In genomic region chr5:56322592-56322991, GRCh38 we compare ENCODE assay signal across 22 cellular contexts.
"Had no signal": no experiment of that assay in that cellular context is flagged by ENCODE, and none has a peak within 500 bp of the region (broad histone marks: within the 10 kb centered on the region; RNA-seq: fewer than 3 reads in every experiment).

No MANE protein-coding gene starts in this region.

- H3K36me3 ChIP-seq: colonic mucosa, gastrocnemius medialis, lower lobe of right lung, prostate gland, right atrium auricular region, sigmoid colon, stomach, tibial artery, upper lobe of left lung had no signal

- H3K27ac Mint-ChIP-seq: dendritic cell treated with granulocyte-macrophage colony-stimulating factor and Interleukin-4, amounts not matched to agents 40 ng/mL and 50 ng/mL, for 4 days; endodermal cell; natural killer cell had no signal

- H3K27me3 ChIP-seq: colonic mucosa, gastrocnemius medialis, right atrium auricular region, sigmoid colon, stomach, tibial artery, upper lobe of left lung had no signal

- H3K4me3 Mint-ChIP-seq: dendritic cell treated with granulocyte-macrophage colony-stimulating factor and Interleukin-4, amounts not matched to agents 40 ng/mL and 50 ng/mL, for 4 days; endodermal cell; natural killer cell had no signal

- H3K9me3 ChIP-seq: colonic mucosa, gastrocnemius medialis, lower lobe of right lung, prostate gland, right atrium auricular region, sigmoid colon, stomach, tibial artery, upper lobe of left lung had no signal

- H3K4me1 ChIP-seq: colonic mucosa, gastrocnemius medialis, lower lobe of right lung, prostate gland, sigmoid colon, stomach had no signal

- H3K27ac ChIP-seq: colonic mucosa, epithelial cell of prostate, gastrocnemius medialis, lower lobe of right lung, prostate gland, right atrium auricular region, sigmoid colon, stomach, tibial artery, upper lobe of left lung had no signal

- ATAC-seq: esophagus mucosa, gastrocnemius medialis, left ventricle myocardium superior, lower lobe of right lung, natural killer cell had no signal

- DNase-seq: colonic mucosa; effector CD8-positive, alpha-beta T cell; endodermal cell; foreskin fibroblast; gastrocnemius medialis; head of caudate nucleus; left ventricle myocardium superior; lower lobe of right lung; natural killer cell; nucleus accumbens; sigmoid colon; stimulated activated CD4-positive, alpha-beta T cell treated with anti-CD3 and anti-CD28 coated beads, Interleukin-15, amount 100 ng/mL, for 24 hours; stimulated activated CD4-positive, alpha-beta T cell treated with anti-CD3 and anti-CD28 coated beads, Interleukin-2, amount 100 ng/mL, for 48 hours; stimulated activated naive CD4-positive, alpha-beta T cell treated with Interleukin-2 at 50 U/mL for 16 hours; stomach; tibial artery had no signal

- H3K4me3 ChIP-seq: colonic mucosa, gastrocnemius medialis, lower lobe of right lung, prostate gland, right atrium auricular region, sigmoid colon, stomach, tibial artery, upper lobe of left lung had no signal

- H3K36me3 Mint-ChIP-seq: natural killer cell had no signal

- H3K9me3 Mint-ChIP-seq: dendritic cell treated with granulocyte-macrophage colony-stimulating factor and Interleukin-4, amounts not matched to agents 40 ng/mL and 50 ng/mL, for 4 days; endodermal cell; natural killer cell had no signal
